Comparison of ENCODE assay signal across 8 cellular contexts in the genomic region with DNA sequence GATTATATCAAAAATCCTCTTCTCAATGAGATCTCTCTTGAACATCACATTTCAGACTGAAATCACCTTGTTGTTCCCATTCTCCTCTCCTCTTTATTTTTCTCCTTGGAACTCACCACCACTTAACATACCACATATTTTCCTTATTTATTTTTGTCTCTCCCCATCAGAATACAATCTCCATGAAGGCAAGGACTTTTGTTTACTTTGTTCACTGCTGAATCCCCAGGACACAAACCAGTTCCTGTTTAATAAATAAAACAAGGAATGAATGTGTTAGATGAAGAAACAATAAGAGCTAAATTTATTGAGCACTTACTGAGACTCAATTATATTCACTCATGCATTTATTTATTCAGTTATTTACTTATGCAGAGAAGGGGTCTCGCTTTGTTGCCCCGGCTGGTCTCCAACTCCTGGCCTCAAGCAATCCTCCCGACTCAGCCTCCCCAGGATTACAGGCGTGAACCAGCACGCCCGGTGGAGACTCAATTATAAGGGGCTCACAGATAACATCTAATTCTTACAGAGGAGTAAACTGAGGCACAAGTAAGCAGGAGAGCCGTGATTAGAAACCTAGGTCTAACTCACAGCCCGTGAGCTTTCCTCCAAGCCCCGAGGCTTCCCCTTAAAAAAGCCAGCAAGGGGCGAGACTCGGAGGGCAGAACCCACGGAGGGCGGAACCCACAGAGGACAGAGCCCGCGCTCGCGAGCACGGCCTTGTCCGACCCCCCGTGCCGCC. TPM values are rescaled to one million over a fixed set of nuclear protein-coding genes. Genes with fewer than 3 reads are reported as not detected.
DNase-seq lines count a peak whose midpoint lies in the region; TF ChIP-seq lines count a peak whose summit lies in the region.

No MANE protein-coding gene starts in this region.

- H3K4me1 ChIP-seq in Caco-2 (0 out of 2 replicates have a peak, but pooled peaks cover 8% of the 10 kb centered on the region), ovary (ENCODE audit: insufficient read depth) (no peaks in the 10 kb centered on the region)

- peaks cover 22% of the 10 kb centered on the region for H3K4me1 Mint-ChIP-seq in Caco-2 (ENCODE audit: low read depth, unreplicated experiment)

- no peak for TF ChIP-seq CTCF in Caco-2 (IDR thresholded peaks at IDR 0.05; ENCODE audit: insufficient read depth in 1 of 2, low read depth in 1 of 2, low read length in 1 of 2, severe bottlenecking in 1 of 2, unreplicated experiment in 1 of 2)
- TF ChIP-seq CTCF in RWPE1 (conservative IDR thresholded peaks at IDR 0.05; ENCODE audit: low read depth) = no peak
- TF ChIP-seq CTCF in epithelial cell of proximal tubule (conservative IDR thresholded peaks at IDR 0.05; ENCODE audit: low read depth, low read length) = no peak
- TF ChIP-seq CTCF in ovary (IDR thresholded peaks at IDR 0.05) = no peak

- TSS peak; percentile 88 for BruUV-seq in Caco-2 (replicated peaks; lab: Mats Ljungman, UMichigan)

- no peaks in the 10 kb centered on the region for H3K27me3 Mint-ChIP-seq in Caco-2 (ENCODE audit: insufficient read depth, unreplicated experiment)

- CTCF ChIA-PET in Caco-2 (lab: Charles Lee) = interaction anchor here (1.0 to 2.8 kb wide), 10 partner anchors 28 to 287 kb away, joined by 3 to 23 read pairs (median 7); a partner anchor contains a TSS
- CTCF ChIA-PET in RWPE1 (lab: Yijun Ruan, JAX) = interaction anchor here (0.6 to 4.1 kb wide), 5 partner anchors 11 to 129 kb away, joined by 3 to 37 read pairs (median 8); no protein-coding TSS in a partner anchor

- WGBS in ovary, 3 donors = 15 to 19% (median 15%) methylated on average over 21 of the region's 21 CpGs

- H3K9me3 ChIP-seq in Caco-2 (no peaks in the 10 kb centered on the region), ovary (no peaks in the 10 kb centered on the region)

- no peaks in the 10 kb centered on the region; the same call in none of the 2 replicates for H3K36me3 ChIP-seq in Caco-2 (ENCODE audit: control insufficient read depth, insufficient read depth, low read length)
- no peaks in the 10 kb centered on the region for H3K36me3 ChIP-seq in ovary

- intact Hi-C loops in Caco-2 (cut with micrococcal nuclease; ENCODE audit: unreplicated experiment) (loop anchor here (1.0 to 5.0 kb wide), 5 partner anchors 12 to 202 kb away; a partner anchor contains a TSS), ovary (cut with DNase I) (no loop called here), posterior cingulate gyrus (cut with DNase I) (loop anchor here (5.0 kb wide), 1 partner anchor 110 kb away; a partner anchor contains a TSS)

- TF ChIP-seq EP300 in ovary (IDR thresholded peaks at IDR 0.05) = no peak

- POLR2A ChIA-PET in Caco-2 (lab: Charles Lee) = interaction anchor here (0.6 to 1.8 kb wide), 10 partner anchors 12 to 287 kb away, joined by 3 to 15 read pairs (median 6); a partner anchor contains a TSS
- POLR2A ChIA-PET in RWPE1 (lab: Yijun Ruan, JAX; ENCODE audit: low non-redundant PET) = interaction anchor here (0.6 to 2.0 kb wide), 10 partner anchors 10 to 372 kb away, joined by 3 to 10 read pairs (median 4); no protein-coding TSS in a partner anchor

- H3K27ac Mint-ChIP-seq in Caco-2 (ENCODE audit: unreplicated experiment) = peak overlapping the region; percentile 89

- no peak for TF ChIP-seq POLR2A in ovary (IDR thresholded peaks at IDR 0.05)

- H3K4me3 ChIP-seq in Caco-2 (ENCODE audit: low read depth, low read length) (peak overlapping the region; percentile 74), epithelial cell of proximal tubule (ENCODE audit: low read depth, low read length) (peak overlapping the region; percentile 78), ovary (peak overlapping the region; percentile 84)

- no peaks in the 10 kb centered on the region for H3K9me3 Mint-ChIP-seq in Caco-2 (ENCODE audit: unreplicated experiment)

- peak overlapping the region; percentile 95 for H3K27ac ChIP-seq in RWPE1
- H3K27ac ChIP-seq in ovary = peak overlapping the region in 1 of 2 donors; percentile 47

- DNase-seq in Caco-2 (no peak), RWPE1 (ENCODE audit: low spot score) (no peak), epithelial cell of proximal tubule (ENCODE audit: low read depth) (no peak), ovary (no peak), posterior cingulate gyrus (no peak), AG20443 (ENCODE audit: low spot score) (no peak), NK-92 (lab: John Stamatoyannopoulos, UW; ENCODE audit: unreplicated experiment) (no peak), NCI-H1105 treated with DMSO at 0.1 percent for 48 hours (lab: John Stamatoyannopoulos, UW) (no peak)

- H3K27me3 ChIP-seq in Caco-2 (replicated peaks; ENCODE audit: control insufficient read depth, insufficient read depth, low read length) (no peaks in the 10 kb centered on the region), ovary (no peaks in the 10 kb centered on the region)

- peak overlapping the region; percentile 89 for H3K4me3 Mint-ChIP-seq in Caco-2 (ENCODE audit: unreplicated experiment)

- peaks cover 31% of the 10 kb centered on the region for H3K36me3 Mint-ChIP-seq in Caco-2 (ENCODE audit: insufficient read depth, unreplicated experiment)

RNA-seq across cellular contexts. Expression of a gene that starts 0.6 kb away (rescaled TPM):
- total RNA-seq in Caco-2 (2022) (24.8 and 25.3 TPM in 2 replicates), epithelial cell of proximal tubule (14.5 and 14.6 TPM in 2 replicates), ovary (10 to 100 TPM; 12.6 to 22.0 (median 18.2) TPM)
- polyA plus RNA-seq in ovary = 10 to 100 TPM in 1 of 2 donors, 1 to 10 TPM in 1; 6.4 to 10.1 TPM

Comparison
In these comparisons a context has a peak if more than half of its experiments do, and no peak if none do; other contexts are left out.
1. intact Hi-C loops: an anchor here in Caco-2 (1.0 to 5.0 kb wide) and posterior cingulate gyrus (5.0 kb wide); none called in ovary.